Comparison of ENCODE assay signal across 33 cellular contexts in genomic region chr17:79625706-79626105, GRCh38. TPM values are rescaled to one million over a fixed set of nuclear protein-coding genes. Genes with fewer than 3 reads are reported as not detected.
DNase-seq lines count a peak whose midpoint lies in the region; ATAC-seq, FAIRE-seq and TF ChIP-seq lines count a peak whose summit lies in the region.
"Had no signal": no experiment of that assay in that cellular context is flagged by ENCODE, and none has a peak within 500 bp of the region (broad histone marks: within the 10 kb centered on the region; RNA-seq: fewer than 3 reads in every experiment).

No MANE protein-coding gene starts in this region.

- peaks cover 0 to 6% (median 0%) of the 10 kb centered on the region in 4 donors for H3K4me1 ChIP-seq in esophagus muscularis mucosa
- no peaks in the 10 kb centered on the region for H3K4me1 ChIP-seq in ovary (ENCODE audit: insufficient read depth)
- H3K4me1 ChIP-seq: ascending aorta, SJSA1, suprapubic skin had no signal

- TF ChIP-seq CTCF in esophagus muscularis mucosa (IDR thresholded peaks at IDR 0.05) (no peak), ovary (IDR thresholded peaks at IDR 0.05) (no peak)

- H3K9me3 ChIP-seq in esophagus muscularis mucosa: no peaks in the 10 kb centered on the region
- no peaks in the 10 kb centered on the region for H3K9me3 ChIP-seq in ovary
- H3K9me3 ChIP-seq: ascending aorta, SJSA1, suprapubic skin had no signal

- WGBS in esophagus muscularis mucosa: 80% methylated on average over 15 of the region's 15 CpGs
- 70 to 76% (median 72%) methylated on average over 15 of the region's 15 CpGs for WGBS in ovary, 3 donors

- H3K4me3 ChIP-seq in esophagus muscularis mucosa (no peak overlapping the region), ovary (no peak overlapping the region)
- H3K4me3 ChIP-seq: ascending aorta, SJSA1, suprapubic skin had no signal

- FAIRE-seq in GM12892 (lab: Jason Lieb, UNC): no peak
- FAIRE-seq: islet of Langerhans, RCC 7860 had no signal

- H3K36me3 ChIP-seq in esophagus muscularis mucosa (no peaks in the 10 kb centered on the region), ovary (no peaks in the 10 kb centered on the region)
- H3K36me3 ChIP-seq: ascending aorta, SJSA1, suprapubic skin had no signal

- intact Hi-C loops in esophagus muscularis mucosa (cut with DNase I) (no loop called here), ovary (cut with DNase I) (no loop called here)

- no peak for ATAC-seq in activated CD4-positive, CD25-positive, alpha-beta regulatory T cell treated with anti-CD3 and anti-CD28 coated beads, Interleukin-2, amount 50 U/mL, for 24 hours
- ATAC-seq in HG03045 (IDR thresholded peaks at IDR 0.05; ENCODE audit: unreplicated experiment) (no peak), HG03196 (IDR thresholded peaks at IDR 0.05; ENCODE audit: unreplicated experiment) (no peak), GM18519 (IDR thresholded peaks at IDR 0.05; ENCODE audit: low FRiP score, unreplicated experiment) (no peak)
- ATAC-seq: activated CD8-positive, alpha-beta memory T cell treated with anti-CD3 and anti-CD28 coated beads, Interleukin-2, amount 10 ng/mL, durations not matched to agents 7 days and 5 days; effector memory CD8-positive, alpha-beta T cell; HCT116 had no signal

- TF ChIP-seq EP300 in esophagus muscularis mucosa (IDR thresholded peaks at IDR 0.05): no peak
- no peak for TF ChIP-seq EP300 in ovary (IDR thresholded peaks at IDR 0.05)

- TF ChIP-seq POLR2A in GM12892 (IDR thresholded peaks at IDR 0.05; ENCODE audit: low read depth, low read length) (no peak), esophagus muscularis mucosa (IDR thresholded peaks at IDR 0.05; ENCODE audit: low read depth) (no peak), ovary (IDR thresholded peaks at IDR 0.05) (no peak)

- H3K27ac ChIP-seq in esophagus muscularis mucosa (replicated peaks in 1 of 4) (no peak overlapping the region), ovary (no peak overlapping the region)
- H3K27ac ChIP-seq: ascending aorta, SJSA1, suprapubic skin had no signal

- peaks cover 0 to 56% (median 4%) of the 10 kb centered on the region in 4 donors for H3K27me3 ChIP-seq in esophagus muscularis mucosa
- no peaks in the 10 kb centered on the region for H3K27me3 ChIP-seq in ovary
- H3K27me3 ChIP-seq: ascending aorta had no signal

- peak; percentile 8 for DNase-seq in activated CD4-positive, CD25-positive, alpha-beta regulatory T cell treated with anti-CD3 and anti-CD28 coated beads, Interleukin-2, amount 50 U/mL, for 72 hours
- DNase-seq in GM12892 (ENCODE audit: insufficient read length) (peak; percentile 1), esophagus muscularis mucosa (ENCODE audit: extremely low spot score) (peak; percentile 87), ovary (peak in 3 of 5 donors; percentile 1 to 15 (median 8))
- DNase-seq: 8988T; activated CD4-positive, alpha-beta T cell treated with anti-CD3 and anti-CD28 coated beads, Interleukin-2, amount 50 U/mL, for 4 hours; activated CD4-positive, CD25-positive, alpha-beta regulatory T cell; cortex of kidney; effector memory CD8-positive, alpha-beta T cell; IMR-90; MV-4-11; NCI-H1436 treated with DMSO at 0.1 percent for 48 hours; NCI-H748 treated with DMSO at 0.1 percent for 48 hours; stimulated activated CD4-positive, alpha-beta T cell treated with anti-CD3 and anti-CD28 coated beads, Interleukin-1b, Interleukin-23, amount 100 ng/mL, for 48 hours; stimulated activated naive CD4-positive, alpha-beta T cell treated with Interleukin-2 at 50 U/mL for 16 hours; T-helper 1 cell had no signal

RNA-seq across cellular contexts. Expression of gene RBFOX3, which starts 14.9 kb away (rescaled TPM):
- polyA plus RNA-seq in GM12892 (2012; ENCODE audit: missing spikeins): 0.08 TPM
- total RNA-seq in esophagus muscularis mucosa (10 to 100 TPM in 3 of 4 donors, 1 to 10 TPM in 1; 3.4 to 43.8 (median 17.2) TPM), ovary (1 to 10 TPM in 1 of 7 donors, under 1 TPM in 4, not detected in 2; 0.13 to 3.4 (median 0.20) TPM)
- polyA plus RNA-seq in ovary: under 1 TPM; 0.07 to 0.97 TPM
- total RNA-seq: activated CD8-positive, alpha-beta memory T cell treated with anti-CD3 and anti-CD28 coated beads, Interleukin-2, amount 10 ng/mL, durations not matched to agents 7 days and 5 days; activated T-helper 1 cell treated with anti-CD3 and anti-CD28 coated beads, Interleukin-12 subunit alpha, Interleukin-12 subunit beta, Interleukin-2, Interleukin-4 antibody, amounts not matched to agents 30 ng/mL and 10 ng/mL and 1 ng/mL, durations not matched to agents 14 hours and 24 hours and 36 hours; ascending aorta; epithelial cell of proximal tubule; G401; IMR-90; lower leg skin; omental fat pad; SJSA1; suprapubic skin had no signal
- polyA plus RNA-seq: CD14-positive monocyte had no signal

Comparison
In these comparisons a context has a peak if more than half of its experiments do, and no peak if none do; other contexts are left out.
1. DNase-seq: peak in every context shown above with its lines; median percentile 87 in esophagus muscularis mucosa; 8 in activated CD4-positive, CD25-positive, alpha-beta regulatory T cell treated with anti-CD3 and anti-CD28 coated beads, Interleukin-2, amount 50 U/mL, for 72 hours; 8 in ovary; 1 in GM12892.